ENCODE assay signal across 1 cellular context in genomic region chr7:47089068-47089417, GRCh38.
TF ChIP-seq lines count a peak whose summit lies in the region.

No MANE protein-coding gene starts in this region.

TF ChIP-seq in SK-N-SH treated with all-trans-retinoic acid at 6 μM for 48 hours, 23 proteins besides CTCF, POLR2A, EP300 and RAD21 (continued from another document):
- TF ChIP-seq ARNTL (CRISPR knock-in tag; IDR thresholded peaks at IDR 0.05; ENCODE audit: borderline replicate concordance, low read depth) (no peak), GLIS3 (CRISPR knock-in tag; IDR thresholded peaks at IDR 0.05) (no peak), ISL1 (CRISPR knock-in tag; IDR thresholded peaks at IDR 0.05) (no peak), ZC3H10 (CRISPR knock-in tag; IDR thresholded peaks at IDR 0.05) (no peak), ZFP30 (CRISPR knock-in tag; IDR thresholded peaks at IDR 0.05) (no peak), ZNF70 (CRISPR knock-in tag; IDR thresholded peaks at IDR 0.05) (no peak), RARB (CRISPR knock-in tag; IDR thresholded peaks at IDR 0.05) (no peak), CSDC2 (CRISPR knock-in tag; IDR thresholded peaks at IDR 0.05) (no peak), ZNF8 (CRISPR knock-in tag; IDR thresholded peaks at IDR 0.05) (no peak)
- TF ChIP-seq, protein P1, sequence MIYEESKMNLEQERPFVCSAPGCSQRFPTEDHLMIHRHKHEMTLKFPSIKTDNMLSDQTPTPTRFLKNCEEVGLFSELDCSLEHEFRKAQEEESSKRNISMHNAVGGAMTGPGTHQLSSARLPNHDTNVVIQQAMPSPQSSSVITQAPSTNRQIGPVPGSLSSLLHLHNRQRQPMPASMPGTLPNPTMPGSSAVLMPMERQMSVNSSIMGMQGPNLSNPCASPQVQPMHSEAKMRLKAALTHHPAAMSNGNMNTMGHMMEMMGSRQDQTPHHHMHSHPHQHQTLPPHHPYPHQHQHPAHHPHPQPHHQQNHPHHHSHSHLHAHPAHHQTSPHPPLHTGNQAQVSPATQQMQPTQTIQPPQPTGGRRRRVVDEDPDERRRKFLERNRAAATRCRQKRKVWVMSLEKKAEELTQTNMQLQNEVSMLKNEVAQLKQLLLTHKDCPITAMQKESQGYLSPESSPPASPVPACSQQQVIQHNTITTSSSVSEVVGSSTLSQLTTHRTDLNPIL (CRISPR knock-in tag; IDR thresholded peaks at IDR 0.05; ENCODE audit: low read depth), result no peak
- TF ChIP-seq, protein P2, sequence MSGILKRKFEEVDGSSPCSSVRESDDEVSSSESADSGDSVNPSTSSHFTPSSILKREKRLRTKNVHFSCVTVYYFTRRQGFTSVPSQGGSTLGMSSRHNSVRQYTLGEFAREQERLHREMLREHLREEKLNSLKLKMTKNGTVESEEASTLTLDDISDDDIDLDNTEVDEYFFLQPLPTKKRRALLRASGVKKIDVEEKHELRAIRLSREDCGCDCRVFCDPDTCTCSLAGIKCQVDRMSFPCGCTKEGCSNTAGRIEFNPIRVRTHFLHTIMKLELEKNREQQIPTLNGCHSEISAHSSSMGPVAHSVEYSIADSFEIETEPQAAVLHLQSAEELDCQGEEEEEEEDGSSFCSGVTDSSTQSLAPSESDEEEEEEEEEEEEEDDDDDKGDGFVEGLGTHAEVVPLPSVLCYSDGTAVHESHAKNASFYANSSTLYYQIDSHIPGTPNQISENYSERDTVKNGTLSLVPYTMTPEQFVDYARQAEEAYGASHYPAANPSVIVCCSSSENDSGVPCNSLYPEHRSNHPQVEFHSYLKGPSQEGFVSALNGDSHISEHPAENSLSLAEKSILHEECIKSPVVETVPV (CRISPR knock-in tag; IDR thresholded peaks at IDR 0.05), result no peak
